Comparison of ENCODE assay signal across 15 cellular contexts in the genomic region with DNA sequence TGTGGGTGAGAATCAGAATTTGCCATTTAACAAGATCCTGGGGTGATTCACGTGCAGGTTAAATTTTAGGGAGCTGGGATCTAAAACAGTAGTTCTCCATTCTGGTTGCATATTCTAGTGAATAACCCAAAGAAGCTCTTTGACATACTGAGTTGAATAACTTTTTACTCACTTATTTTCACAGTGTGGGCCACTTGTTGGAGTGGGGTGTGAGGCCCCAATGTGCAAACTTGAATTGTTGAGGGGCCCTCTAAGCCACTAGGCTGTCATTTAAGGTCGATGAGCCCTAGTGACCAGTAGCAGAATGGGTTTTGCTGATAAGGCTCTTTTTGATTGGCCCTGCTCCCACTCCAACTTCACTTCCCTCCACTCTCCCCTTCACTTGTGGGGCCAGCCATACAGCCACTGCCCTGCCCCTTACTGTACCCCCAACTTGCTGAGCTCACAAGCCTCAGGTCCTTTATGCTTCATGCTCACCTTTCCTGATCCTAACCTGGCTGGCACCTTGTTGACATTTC. TPM values are rescaled to one million over a fixed set of nuclear protein-coding genes. Genes with fewer than 3 reads are reported as not detected.
DNase-seq lines count a peak whose midpoint lies in the region; ATAC-seq and TF ChIP-seq lines count a peak whose summit lies in the region.
"Had no signal": no experiment of that assay in that cellular context is flagged by ENCODE, and none has a peak within 500 bp of the region (broad histone marks: within the 10 kb centered on the region; RNA-seq: fewer than 3 reads in every experiment).

No MANE protein-coding gene starts in this region.

- H3K9me1 ChIP-seq in IMR-90 (ENCODE audit: insufficient read depth, low read length), result no peaks in the 10 kb centered on the region; the same call in 1 of the 2 replicates

- H3K27me3 ChIP-seq in CD4-positive, alpha-beta memory T cell (ENCODE audit: insufficient read depth, low read length), result no peaks in the 10 kb centered on the region
- H3K27me3 ChIP-seq in IMR-90 (ENCODE audit: control insufficient read depth, insufficient read depth, low read length), result no peaks in the 10 kb centered on the region

- CTCF ChIA-PET in CD4-positive, alpha-beta memory T cell (lab: Charles Lee; ENCODE audit: partially characterized antibody), result interaction anchor here (1.0 to 2.2 kb wide), 7 partner anchors 17 to 36 kb away, joined by 3 to 16 read pairs (median 4); no protein-coding TSS in a partner anchor
- CTCF ChIA-PET in IMR-90 (lab: Yijun Ruan, JAX), result no interaction called here

- in situ Hi-C loops in IMR-90 (cut with MboI; ENCODE audit: low sequenced_read_pairs), result no loop called here

- H4K5ac ChIP-seq in IMR-90 (ENCODE audit: low read depth, low read length), result no peak overlapping the region

- no peak overlapping the region for H4K91ac ChIP-seq in IMR-90 (ENCODE audit: insufficient read depth, low read depth, low read length)

- no peak overlapping the region for H2BK5ac ChIP-seq in IMR-90 (ENCODE audit: low read depth, low read length, poor library complexity, severe bottlenecking)

- H2AK9ac ChIP-seq in IMR-90 (replicated peaks; ENCODE audit: low read depth, low read length, poor library complexity), result no peak overlapping the region

- H3K4me1 Mint-ChIP-seq in CD4-positive, alpha-beta memory T cell, result peaks cover 63 to 96% (median 80%) of the 10 kb centered on the region in 4 donors
- peaks cover 64 to 74% of the 10 kb centered on the region in 2 donors for H3K4me1 Mint-ChIP-seq in effector memory CD8-positive, alpha-beta T cell (ENCODE audit: low read depth in 2 of 2)
- peaks cover 68% of the 10 kb centered on the region for H3K4me1 Mint-ChIP-seq in stimulated activated effector memory CD8-positive, alpha-beta T cell treated with anti-CD3 and anti-CD28 coated beads, Interleukin-12 subunit alpha, Interleukin-12 subunit beta, amount 100 ng/mL, for 72 hours

- H3K36me3 ChIP-seq in CD4-positive, alpha-beta memory T cell (ENCODE audit: insufficient read depth, low read length), result no peaks in the 10 kb centered on the region
- H3K36me3 ChIP-seq in IMR-90 (ENCODE audit: control insufficient read depth, insufficient read depth, low read length), result no peaks in the 10 kb centered on the region

- BruUV-seq in IMR-90 (replicated peaks; lab: Mats Ljungman, UMichigan), result no TSS peak

- no peak for TF ChIP-seq RAD21 in IMR-90 (IDR thresholded peaks at IDR 0.05; ENCODE audit: low read length)

- H3K14ac ChIP-seq in IMR-90 (replicated peaks; ENCODE audit: low read depth, low read length), result no peak overlapping the region

- no peak overlapping the region for H3K4me2 ChIP-seq in IMR-90 (ENCODE audit: low read depth, low read length)

- no peak for TF ChIP-seq POLR2A in IMR-90 (IDR thresholded peaks at IDR 0.05; ENCODE audit: low read depth, low read length)

- POLR2A ChIA-PET in CD4-positive, alpha-beta memory T cell (lab: Charles Lee; ENCODE audit: partially characterized antibody), result interaction anchor here (0.9 to 31.1 kb wide), 8 partner anchors 8 to 97 kb away, joined by 3 to 1351 read pairs (median 24); a partner anchor contains a TSS
- POLR2A ChIA-PET in IMR-90 (lab: Charles Lee; ENCODE audit: unreplicated experiment), result no interaction called here

- TF ChIP-seq CTCF in IMR-90 (conservative IDR thresholded peaks at IDR 0.05; ENCODE audit: low read depth, low read length), result no peak

- no peak overlapping the region for H3K23ac ChIP-seq in IMR-90 (ENCODE audit: low read depth, low read length)

- peak overlapping the region in 4 of 8 donors; percentile 17 to 56 (median 42) for H3K4me3 Mint-ChIP-seq in CD4-positive, alpha-beta memory T cell
- H3K4me3 Mint-ChIP-seq in effector memory CD8-positive, alpha-beta T cell, result peak overlapping the region; percentile 43 to 48
- H3K4me3 Mint-ChIP-seq in stimulated activated effector memory CD8-positive, alpha-beta T cell treated with anti-CD3 and anti-CD28 coated beads, Interleukin-12 subunit alpha, Interleukin-12 subunit beta, amount 100 ng/mL, for 72 hours, result no peak overlapping the region

- H4K8ac ChIP-seq in IMR-90 (ENCODE audit: low read depth in 2 of 2, low read length in 2 of 2), result no peak overlapping the region

- H2BK15ac ChIP-seq in IMR-90 (ENCODE audit: low read depth, low read length), result no peak overlapping the region

- H2BK120ac ChIP-seq in IMR-90 (ENCODE audit: low read depth, low read length), result no peak overlapping the region

- no peak overlapping the region for H3K27ac ChIP-seq in CD4-positive, alpha-beta memory T cell (ENCODE audit: low read depth, low read length)
- H3K27ac ChIP-seq in IMR-90 (ENCODE audit: insufficient read depth, low read length), result no peak overlapping the region

- H3K18ac ChIP-seq in IMR-90 (ENCODE audit: low read depth, low read length), result no peak overlapping the region

- H3K4ac ChIP-seq in IMR-90 (ENCODE audit: low read depth, low read length), result no peak overlapping the region

- H3K79me1 ChIP-seq in IMR-90 (ENCODE audit: low read depth in 1 of 2, low read length in 2 of 2), result no peaks in the 10 kb centered on the region

- no peaks in the 10 kb centered on the region for H3K9me3 ChIP-seq in CD4-positive, alpha-beta memory T cell (ENCODE audit: control insufficient read depth in 1 of 2, low read length in 2 of 2)
- H3K9me3 ChIP-seq in IMR-90 (ENCODE audit: control insufficient read depth, insufficient read depth, low read length), result no peaks in the 10 kb centered on the region
- H3K9me3 ChIP-seq: Caco-2 had no signal

- no peaks in the 10 kb centered on the region for H4K20me1 ChIP-seq in IMR-90 (ENCODE audit: insufficient read depth, low read length)

- H3K56ac ChIP-seq in IMR-90 (ENCODE audit: extremely low read depth, insufficient read depth, low read length), result no peak overlapping the region

- H3K36me3 Mint-ChIP-seq in CD4-positive, alpha-beta memory T cell, result peaks cover 23 to 44% of the 10 kb centered on the region in 2 donors
- H3K36me3 Mint-ChIP-seq in effector memory CD8-positive, alpha-beta T cell (ENCODE audit: insufficient read depth), result peaks cover 6% of the 10 kb centered on the region
- peaks cover 11% of the 10 kb centered on the region for H3K36me3 Mint-ChIP-seq in stimulated activated effector memory CD8-positive, alpha-beta T cell treated with anti-CD3 and anti-CD28 coated beads, Interleukin-12 subunit alpha, Interleukin-12 subunit beta, amount 100 ng/mL, for 72 hours

- no peak overlapping the region for H2AK5ac ChIP-seq in IMR-90 (ENCODE audit: low read depth, low read length)

- no peak overlapping the region for H2BK20ac ChIP-seq in IMR-90 (ENCODE audit: low read depth, low read length)

- intact Hi-C loops in CD4-positive, alpha-beta memory T cell (cut with micrococcal nuclease), result no loop called here
- intact Hi-C loops in IMR-90 (cut with micrococcal nuclease), result no loop called here

- ATAC-seq in IMR-90 (ENCODE audit: low read depth), result no peak
- ATAC-seq in effector memory CD8-positive, alpha-beta T cell (replicated peaks), result no peak
- ATAC-seq in stimulated activated effector memory CD8-positive, alpha-beta T cell treated with anti-CD3 and anti-CD28 coated beads, Interleukin-12 subunit alpha, Interleukin-12 subunit beta, amount 100 ng/mL, for 72 hours, result no peak

- H3K4me1 ChIP-seq in CD4-positive, alpha-beta memory T cell (ENCODE audit: insufficient read depth, low read length), result peaks cover 79% of the 10 kb centered on the region
- H3K4me1 ChIP-seq in IMR-90 (ENCODE audit: control insufficient read depth, insufficient read depth, low read length), result no peaks in the 10 kb centered on the region
- H3K4me1 ChIP-seq: Caco-2 had no signal

- no CpG with 5 or more reads among the region's 2 CpGs for WGBS in IMR-90 (ENCODE audit: extremely low coverage in 2 of 2, insufficient read length in 1 of 2), 2 experiments

- DNase-seq in CD4-positive, alpha-beta memory T cell, result no peak
- DNase-seq in IMR-90, result no peak
- no peak for DNase-seq in effector memory CD8-positive, alpha-beta T cell
- DNase-seq in stimulated activated effector memory CD8-positive, alpha-beta T cell treated with anti-CD3 and anti-CD28 coated beads, Interleukin-12 subunit alpha, Interleukin-12 subunit beta, amount 100 ng/mL, for 72 hours (ENCODE audit: low spot score in 2 of 2), result peak in 1 of 2 donors; percentile 37
- DNase-seq in activated naive CD4-positive, alpha-beta T cell treated with Interleukin-2 at 50 U/mL for 16 hours, result no peak
- no peak for DNase-seq in inferior parietal cortex (ENCODE audit: extremely low spot score)
- DNase-seq in NCI-H748 treated with DMSO at 0.1 percent for 48 hours (lab: John Stamatoyannopoulos, UW), result no peak
- DNase-seq: C1 segment of cervical spinal cord, Caco-2, KG1, NCI-H1417, NCI-H187 treated with DMSO at 0.1 percent for 48 hours, NCI-H226, NCI-H524 treated with DMSO at 0.1 percent for 48 hours had no signal

- H3K9ac ChIP-seq in IMR-90 (ENCODE audit: low read depth, low read length), result no peak overlapping the region

- H3K27ac Mint-ChIP-seq in CD4-positive, alpha-beta memory T cell, result peak overlapping the region in 5 of 7 donors; percentile 29 to 84 (median 74)
- peak overlapping the region; percentile 81 to 94 for H3K27ac Mint-ChIP-seq in effector memory CD8-positive, alpha-beta T cell
- H3K27ac Mint-ChIP-seq in stimulated activated effector memory CD8-positive, alpha-beta T cell treated with anti-CD3 and anti-CD28 coated beads, Interleukin-12 subunit alpha, Interleukin-12 subunit beta, amount 100 ng/mL, for 72 hours, result peak overlapping the region; percentile 95

- no peak overlapping the region for H2AFZ ChIP-seq in IMR-90 (replicated peaks; ENCODE audit: low read length, poor library complexity)

- dilution Hi-C loops in IMR-90 (cut with HindIII; ENCODE audit: low sequenced_read_pairs, unreplicated experiment), result no loop called here

- no peak overlapping the region for H3K4me3 ChIP-seq in CD4-positive, alpha-beta memory T cell (ENCODE audit: low read length in 2 of 2)
- no peak overlapping the region for H3K4me3 ChIP-seq in IMR-90 (ENCODE audit: insufficient read depth, low read depth, low read length)

- H3K9me3 Mint-ChIP-seq in CD4-positive, alpha-beta memory T cell, result peaks cover 0 to 4% (median 0%) of the 10 kb centered on the region in 8 donors
- peaks cover 0 to 2% of the 10 kb centered on the region in 2 donors for H3K9me3 Mint-ChIP-seq in effector memory CD8-positive, alpha-beta T cell
- no peaks in the 10 kb centered on the region for H3K9me3 Mint-ChIP-seq in stimulated activated effector memory CD8-positive, alpha-beta T cell treated with anti-CD3 and anti-CD28 coated beads, Interleukin-12 subunit alpha, Interleukin-12 subunit beta, amount 100 ng/mL, for 72 hours

- no peaks in the 10 kb centered on the region for H3K27me3 Mint-ChIP-seq in CD4-positive, alpha-beta memory T cell
- H3K27me3 Mint-ChIP-seq in effector memory CD8-positive, alpha-beta T cell, result no peaks in the 10 kb centered on the region

RNA-seq across cellular contexts. Expression of a gene that starts 33.6 kb away (rescaled TPM):
- 100 to 1,000 TPM; 420 to 432 TPM for total RNA-seq in CD4-positive, alpha-beta memory T cell
- 100 to 1,000 TPM; 431 to 458 TPM for polyA plus RNA-seq in CD4-positive, alpha-beta memory T cell
- 0.83 and 1.1 TPM in 2 replicates for total RNA-seq in IMR-90 (2012; rRNA removed)
- polyA plus RNA-seq in IMR-90 (2012; rRNA removed), result 0.87 and 1.2 TPM in 2 replicates
- polyA plus RNA-seq in IMR-90 (2012; cell fraction: cytosol; rRNA removed), result 0.71 and 0.74 TPM in 2 replicates
- 0.82 and 2.2 TPM in 2 replicates for polyA plus RNA-seq in IMR-90 (2012; cell fraction: nucleus; rRNA removed; ENCODE audit: low replicate concordance)
- total RNA-seq: H4 had no signal

Comparison
In these comparisons a context has a peak if more than half of its experiments do, and no peak if none do; other contexts are left out.
1. RNA of a gene that starts 33.6 kb away (total RNA-seq): 420 to 432 TPM in CD4-positive, alpha-beta memory T cell; 0.83 to 1.1 TPM in IMR-90; every median in the first group is over 100 times any median in the second.
2. Peak in every context shown above with its lines, with median percentiles within 50 percentile points of each other: H3K27ac Mint-ChIP-seq.